8 cellular contexts compared by ENCODE assay signal in genomic region chr15:70095387-70096214, GRCh38. TPM values are rescaled to one million over a fixed set of nuclear protein-coding genes. Genes with fewer than 3 reads are reported as not detected.
DNase-seq lines count a peak whose midpoint lies in the region; ATAC-seq, FAIRE-seq and TF ChIP-seq lines count a peak whose summit lies in the region.

No MANE protein-coding gene starts in this region.

- H3K27ac ChIP-seq in CD4-positive, CD25-positive, alpha-beta regulatory T cell (ENCODE audit: insufficient read depth, low read length, poor library complexity, severe bottlenecking), result peak overlapping the region; percentile 92
- H3K27ac ChIP-seq in KMS-11 (peak overlapping the region; percentile 94; the same call in 1 of the 2 replicates), epithelial cell of prostate (peak overlapping the region; percentile 83)

- H3K79me2 ChIP-seq in KMS-11 (ENCODE audit: insufficient read depth, low read depth), result peaks cover 71% of the 10 kb centered on the region

- peaks cover 74% of the 10 kb centered on the region for H3K4me1 ChIP-seq in CD4-positive, CD25-positive, alpha-beta regulatory T cell (ENCODE audit: control insufficient read depth, insufficient read depth, low read length, poor library complexity, severe bottlenecking)
- peaks cover 44% of the 10 kb centered on the region for H3K4me1 ChIP-seq in KMS-11 (ENCODE audit: low read depth, poor library complexity, severe bottlenecking)

- TF ChIP-seq CTCF in KMS-11 (conservative IDR thresholded peaks at IDR 0.05; ENCODE audit: low read depth, low read length) (no peak), nephron (IDR thresholded peaks at IDR 0.05; ENCODE audit: unreplicated experiment in 3 of 3) (peak in 1 of 3 experiments; percentile 5)

- no peaks in the 10 kb centered on the region for H3K9me3 Mint-ChIP-seq in CD4-positive, CD25-positive, alpha-beta regulatory T cell
- H3K9me3 Mint-ChIP-seq in nephron, result no peaks in the 10 kb centered on the region

- no peak for FAIRE-seq in urothelium cell line (lab: Jason Lieb, UNC)

- no peaks in the 10 kb centered on the region for H3K9me3 ChIP-seq in CD4-positive, CD25-positive, alpha-beta regulatory T cell (ENCODE audit: control insufficient read depth in 2 of 2, low read length in 2 of 2)

- peak in 2 of 3 donors; percentile 19 to 30 for DNase-seq in CD4-positive, CD25-positive, alpha-beta regulatory T cell
- DNase-seq in activated CD4-positive, alpha-beta T cell treated with anti-CD3 and anti-CD28 coated beads, Interleukin-2, amount 50 U/mL, for 48 hours, result peak; percentile 30 to 41
- DNase-seq in epithelial cell of prostate (ENCODE audit: low read depth, low spot score) (no peak), urothelium cell line (ENCODE audit: low spot score) (peak; percentile 63), NCI-H1694 treated with DMSO at 0.1 percent for 48 hours (lab: John Stamatoyannopoulos, UW) (no peak)

- peak overlapping the region; percentile 93 to 99 (median 94) for H3K4me3 Mint-ChIP-seq in CD4-positive, CD25-positive, alpha-beta regulatory T cell
- peak overlapping the region; percentile 98 to 99 (median 99) for H3K4me3 Mint-ChIP-seq in nephron

- H3K36me3 Mint-ChIP-seq in CD4-positive, CD25-positive, alpha-beta regulatory T cell, result peaks cover 13% of the 10 kb centered on the region
- H3K36me3 Mint-ChIP-seq in nephron (ENCODE audit: low read depth), result peaks cover 37% of the 10 kb centered on the region

- H2AFZ ChIP-seq in KMS-11 (ENCODE audit: low read depth), result no peak overlapping the region

- peaks cover 17% of the 10 kb centered on the region for H3K36me3 ChIP-seq in CD4-positive, CD25-positive, alpha-beta regulatory T cell (ENCODE audit: control insufficient read depth, insufficient read depth, low read length)
- H3K36me3 ChIP-seq in KMS-11 (ENCODE audit: insufficient read depth), result peaks cover 7% of the 10 kb centered on the region; the same call in 1 of the 2 replicates

- H3K27ac Mint-ChIP-seq in CD4-positive, CD25-positive, alpha-beta regulatory T cell, result peak overlapping the region in 2 of 3 donors; percentile 14 to 93
- H3K27ac Mint-ChIP-seq in nephron, result peak overlapping the region in 1 of 3 experiments; percentile 97

- H4K20me1 ChIP-seq in KMS-11 (ENCODE audit: insufficient read depth), result peaks cover 41% of the 10 kb centered on the region

- H3K4me1 Mint-ChIP-seq in CD4-positive, CD25-positive, alpha-beta regulatory T cell, result peaks cover 28 to 72% (median 53%) of the 10 kb centered on the region in 4 donors
- peaks cover 56% of the 10 kb centered on the region for H3K4me1 Mint-ChIP-seq in nephron

- H3K4me2 ChIP-seq in KMS-11, result peak overlapping the region; percentile 90

- H3K4me3 ChIP-seq in CD4-positive, CD25-positive, alpha-beta regulatory T cell (ENCODE audit: low read depth, low read length), result peak overlapping the region; percentile 72
- no peak overlapping the region for H3K4me3 ChIP-seq in KMS-11 (IDR thresholded peaks at IDR 0.05; ENCODE audit: insufficient read depth, low read depth, low read length)

- H3K27me3 ChIP-seq in CD4-positive, CD25-positive, alpha-beta regulatory T cell (ENCODE audit: control insufficient read depth, insufficient read depth, low read length), result no peaks in the 10 kb centered on the region
- no peaks in the 10 kb centered on the region for H3K27me3 ChIP-seq in KMS-11 (ENCODE audit: insufficient read depth, low read depth)

- peak overlapping the region; percentile 98 for H3K9ac ChIP-seq in KMS-11

- ATAC-seq in CD4-positive, CD25-positive, alpha-beta regulatory T cell (ENCODE audit: low read depth in 2 of 2), result no peak
- no peak for ATAC-seq in HG03439 (IDR thresholded peaks at IDR 0.05; ENCODE audit: unreplicated experiment)

- H3K27me3 Mint-ChIP-seq in CD4-positive, CD25-positive, alpha-beta regulatory T cell, result peaks cover 20% of the 10 kb centered on the region
- no peaks in the 10 kb centered on the region for H3K27me3 Mint-ChIP-seq in nephron (ENCODE audit: low read depth)

RNA-seq across cellular contexts. Expression of gene TLE3, which starts 2.1 kb away (rescaled TPM):
- 115 TPM for total RNA-seq in CD4-positive, CD25-positive, alpha-beta regulatory T cell
- 10 to 100 TPM in 3 of 4 donors, 1 to 10 TPM in 1; 8.4 to 13.9 (median 11.7) TPM for polyA plus RNA-seq in CD4-positive, CD25-positive, alpha-beta regulatory T cell

Comparison
In these comparisons a context has a peak if more than half of its experiments do, and no peak if none do; other contexts are left out.
1. DNase-seq: peak in CD4-positive, CD25-positive, alpha-beta regulatory T cell (2 of 3), activated CD4-positive, alpha-beta T cell treated with anti-CD3 and anti-CD28 coated beads, Interleukin-2, amount 50 U/mL, for 48 hours (2 of 2) and urothelium cell line (single experiment); none in epithelial cell of prostate (single experiment) and NCI-H1694 treated with DMSO at 0.1 percent for 48 hours (single experiment).
2. Peak in every context shown above with its lines, with median percentiles within 50 percentile points of each other: H3K27ac ChIP-seq.